29 cellular contexts compared by ENCODE assay signal in genomic region chr7:130367836-130368235, GRCh38. TPM values are rescaled to one million over a fixed set of nuclear protein-coding genes. Genes with fewer than 3 reads are reported as not detected.
DNase-seq lines count a peak whose midpoint lies in the region; ATAC-seq and TF ChIP-seq lines count a peak whose summit lies in the region.
"Had no signal": no experiment of that assay in that cellular context is flagged by ENCODE, and none has a peak within 500 bp of the region (broad histone marks: within the 10 kb centered on the region; RNA-seq: fewer than 3 reads in every experiment).

No MANE protein-coding gene starts in this region.

- peak overlapping the region; percentile 76 for H2AK5ac ChIP-seq in neuronal stem cell (ENCODE audit: low read depth, low read length)

- intact Hi-C loops in uterus (cut with DNase I; ENCODE audit: low total_unique reads), result no loop called here

- H2BK12ac ChIP-seq in neuronal stem cell (ENCODE audit: low read length), result no peak overlapping the region

- no peak for TF ChIP-seq CTCF in Loucy (conservative IDR thresholded peaks at IDR 0.05; ENCODE audit: low read length)
- TF ChIP-seq CTCF in brain (conservative IDR thresholded peaks at IDR 0.05), result no peak
- no peak for TF ChIP-seq CTCF in uterus (IDR thresholded peaks at IDR 0.05)

- no peak overlapping the region for H4K91ac ChIP-seq in neuronal stem cell (ENCODE audit: low read depth, low read length, poor library complexity)

- no peaks in the 10 kb centered on the region for H3K79me2 ChIP-seq in Loucy (ENCODE audit: insufficient read depth, low read length)

- H3K4me2 ChIP-seq in Loucy (ENCODE audit: low read depth, low read length, poor library complexity, severe bottlenecking) (peak overlapping the region; percentile 37), neuronal stem cell (ENCODE audit: insufficient read depth, low read length, poor library complexity, severe bottlenecking) (no peak overlapping the region)
- H3K4me2 ChIP-seq: neural progenitor cell had no signal

- H3K18ac ChIP-seq in neuronal stem cell (ENCODE audit: low read length), result no peak overlapping the region

- peak overlapping the region in 3 of 4 donors; percentile 82 to 94 (median 86) for H3K4me3 Mint-ChIP-seq in CD4-positive, CD25-positive, alpha-beta regulatory T cell
- H3K4me3 Mint-ChIP-seq in brain (no peak overlapping the region), immature natural killer cell (no peak overlapping the region)
- H3K4me3 Mint-ChIP-seq: activated CD4-positive, alpha-beta T cell treated with anti-CD3 and anti-CD28 coated beads for 36 hours; activated T-cell treated with anti-CD3 and anti-CD28 coated beads, Interleukin-2, amount 50 U/mL, for 4 hours; HFFc6; stimulated activated naive B cell treated with anti-CD40 and anti-IgM and Interleukin-4, amounts not matched to agents 10 μg/mL and 1 μg/mL and 100 μg/mL, for 72 hours had no signal

- no peak overlapping the region for H2BK120ac ChIP-seq in neuronal stem cell (ENCODE audit: low read depth, low read length)

- peak overlapping the region; percentile 47 for H3K4me3 ChIP-seq in CD4-positive, CD25-positive, alpha-beta regulatory T cell (ENCODE audit: low read depth, low read length)
- H3K4me3 ChIP-seq in Loucy (ENCODE audit: low read length, poor library complexity, severe bottlenecking) (no peak overlapping the region), neuronal stem cell (ENCODE audit: low read length in 2 of 2) (no peak overlapping the region), uterus (no peak overlapping the region)
- H3K4me3 ChIP-seq: breast epithelium, coronary artery, GM23248, lower lobe of right lung, neural progenitor cell, SK-N-MC, thyroid gland had no signal

- H3K14ac ChIP-seq in neuronal stem cell (ENCODE audit: low read length), result peak overlapping the region; percentile 66

- no peak overlapping the region for H3K4ac ChIP-seq in neuronal stem cell (ENCODE audit: low read length)

- no peaks in the 10 kb centered on the region for H3K27me3 Mint-ChIP-seq in CD4-positive, CD25-positive, alpha-beta regulatory T cell
- H3K27me3 Mint-ChIP-seq in brain (no peaks in the 10 kb centered on the region), immature natural killer cell (ENCODE audit: low read depth in 3 of 3) (peaks cover 0 to 2% (median 0%) of the 10 kb centered on the region in 3 donors)
- H3K27me3 Mint-ChIP-seq: activated CD4-positive, alpha-beta T cell treated with anti-CD3 and anti-CD28 coated beads for 36 hours; stimulated activated naive B cell treated with anti-CD40 and anti-IgM and Interleukin-4, amounts not matched to agents 10 μg/mL and 1 μg/mL and 100 μg/mL, for 72 hours had no signal

- no peak for TF ChIP-seq POLR2A in uterus (IDR thresholded peaks at IDR 0.05)

- peak overlapping the region; percentile 45 for H2BK15ac ChIP-seq in neuronal stem cell (ENCODE audit: low read length)

- no peaks in the 10 kb centered on the region for H3K9me2 ChIP-seq in Loucy (replicated peaks; ENCODE audit: low read depth, low read length)

- no peak overlapping the region for H4K8ac ChIP-seq in neuronal stem cell (ENCODE audit: low read depth, low read length)

- peak overlapping the region; percentile 38 to 92 (median 73) for H3K27ac Mint-ChIP-seq in CD4-positive, CD25-positive, alpha-beta regulatory T cell
- H3K27ac Mint-ChIP-seq in brain, result peak overlapping the region in 3 of 5 experiments; percentile 89 to 99 (median 96)
- H3K27ac Mint-ChIP-seq in immature natural killer cell, result no peak overlapping the region
- H3K27ac Mint-ChIP-seq: HFFc6; stimulated activated naive B cell treated with anti-CD40 and anti-IgM and Interleukin-4, amounts not matched to agents 10 μg/mL and 1 μg/mL and 100 μg/mL, for 72 hours had no signal

- H3K9me3 ChIP-seq in CD4-positive, CD25-positive, alpha-beta regulatory T cell (ENCODE audit: control insufficient read depth in 2 of 2, low read length in 2 of 2), result no peaks in the 10 kb centered on the region
- no peaks in the 10 kb centered on the region for H3K9me3 ChIP-seq in Loucy (ENCODE audit: insufficient read depth, low read depth, low read length)
- H3K9me3 ChIP-seq in neuronal stem cell (replicated peaks in 1 of 2; ENCODE audit: control insufficient read depth in 2 of 2, insufficient read depth in 1 of 2, low read depth in 1 of 2, low read length in 2 of 2), result peaks cover 2 to 6% of the 10 kb centered on the region in 2 donors
- H3K9me3 ChIP-seq in uterus, result no peaks in the 10 kb centered on the region
- H3K9me3 ChIP-seq: breast epithelium, lower lobe of right lung, thyroid gland had no signal

- no peaks in the 10 kb centered on the region for H3K79me1 ChIP-seq in neuronal stem cell (ENCODE audit: low read depth, low read length)

- H3K4me1 ChIP-seq in CD4-positive, CD25-positive, alpha-beta regulatory T cell (ENCODE audit: control insufficient read depth, insufficient read depth, low read length, poor library complexity, severe bottlenecking), result peaks cover 33% of the 10 kb centered on the region
- peaks cover 35% of the 10 kb centered on the region for H3K4me1 ChIP-seq in Loucy (ENCODE audit: insufficient read depth, low read length, poor library complexity, severe bottlenecking)
- peaks cover 6 to 11% of the 10 kb centered on the region in 2 donors for H3K4me1 ChIP-seq in neuronal stem cell (ENCODE audit: control insufficient read depth in 2 of 2, insufficient read depth in 1 of 2, low read depth in 1 of 2, low read length in 2 of 2)
- peaks cover 5% of the 10 kb centered on the region in 2 donors for H3K4me1 ChIP-seq in uterus

- H3K9me3 Mint-ChIP-seq in CD4-positive, CD25-positive, alpha-beta regulatory T cell, result peaks cover 0 to 3% (median 0%) of the 10 kb centered on the region in 7 donors
- H3K9me3 Mint-ChIP-seq in brain (peaks cover 0 to 6% (median 4%) of the 10 kb centered on the region in 5 experiments), immature natural killer cell (peaks cover 0 to 1% (median 0%) of the 10 kb centered on the region in 6 donors)
- H3K9me3 Mint-ChIP-seq: activated T-cell treated with anti-CD3 and anti-CD28 coated beads, Interleukin-2, amount 50 U/mL, for 4 hours; effector memory CD8-positive, alpha-beta T cell; HFFc6; stimulated activated naive B cell treated with anti-CD40 and anti-IgM and Interleukin-4, amounts not matched to agents 10 μg/mL and 1 μg/mL and 100 μg/mL, for 72 hours; T-helper 1 cell treated with Interleukin-12 subunit alpha and Interleukin-12 subunit beta and Interleukin-4 antibody, amounts not matched to agents 30 μg/mL and 1 μg/mL, for 36 hours had no signal

- DNase-seq in CD4-positive, CD25-positive, alpha-beta regulatory T cell, result no peak
- DNase-seq in neuronal stem cell (ENCODE audit: low spot score) (no peak), uterus (no peak), AML-193 (lab: John Stamatoyannopoulos, UW) (no peak), immature natural killer cell (no peak)
- DNase-seq: activated T-cell treated with anti-CD3 and anti-CD28 coated beads, Interleukin-2, amount 50 U/mL, for 4 hours; amniotic stem cell; effector memory CD8-positive, alpha-beta T cell; erythroblast; GM23248; head of caudate nucleus; HFFc6; kidney; lower lobe of right lung; NCI-H1417 treated with DMSO at 0.1 percent for 48 hours; NCI-H2081 treated with DMSO at 0.1 percent for 48 hours; NCI-H345; NCI-H774; stimulated activated naive B cell treated with anti-CD40 and anti-IgM and Interleukin-4, amounts not matched to agents 10 μg/mL and 1 μg/mL and 100 μg/mL, for 72 hours; thyroid gland had no signal

- H3K36me3 ChIP-seq in CD4-positive, CD25-positive, alpha-beta regulatory T cell (ENCODE audit: control insufficient read depth, insufficient read depth, low read length), result no peaks in the 10 kb centered on the region
- no peaks in the 10 kb centered on the region for H3K36me3 ChIP-seq in Loucy (ENCODE audit: insufficient read depth, low read length)
- no peaks in the 10 kb centered on the region for H3K36me3 ChIP-seq in neuronal stem cell (replicated peaks in 1 of 2; ENCODE audit: control insufficient read depth in 2 of 2, insufficient read depth in 2 of 2, low read length in 2 of 2)
- H3K36me3 ChIP-seq in uterus, result no peaks in the 10 kb centered on the region
- H3K36me3 ChIP-seq: breast epithelium, lower lobe of right lung, neural progenitor cell, thyroid gland had no signal

- H3K9ac ChIP-seq in Loucy (ENCODE audit: low read depth, low read length, poor library complexity, severe bottlenecking), result no peak overlapping the region
- H3K9ac ChIP-seq in neuronal stem cell (ENCODE audit: low read depth, low read length, poor library complexity), result no peak overlapping the region
- H3K9ac ChIP-seq: GM23248, neural progenitor cell had no signal

- ATAC-seq in CD4-positive, CD25-positive, alpha-beta regulatory T cell (ENCODE audit: low read depth in 2 of 2), result no peak
- ATAC-seq: activated CD4-positive, alpha-beta T cell treated with anti-CD3 and anti-CD28 coated beads for 36 hours; activated T-cell treated with anti-CD3 and anti-CD28 coated beads, Interleukin-2, amount 50 U/mL, for 4 hours; lower lobe of right lung; sciatic nerve; stimulated activated naive B cell treated with anti-CD40 and anti-IgM and Interleukin-4, amounts not matched to agents 10 μg/mL and 1 μg/mL and 100 μg/mL, for 72 hours had no signal

- peak overlapping the region; percentile 71 for H3K27ac ChIP-seq in CD4-positive, CD25-positive, alpha-beta regulatory T cell (ENCODE audit: insufficient read depth, low read length, poor library complexity, severe bottlenecking)
- no peak overlapping the region for H3K27ac ChIP-seq in neuronal stem cell (replicated peaks; ENCODE audit: low read length)
- no peak overlapping the region for H3K27ac ChIP-seq in uterus
- H3K27ac ChIP-seq: coronary artery, GM23248, neural progenitor cell, SK-N-MC, thyroid gland had no signal

- no peak overlapping the region; the same call in 1 of the 2 replicates for H2AFZ ChIP-seq in Loucy (ENCODE audit: low read length)
- H2AFZ ChIP-seq in neuronal stem cell (ENCODE audit: low read length), result peak overlapping the region; percentile 25
- H2AFZ ChIP-seq: GM23248, neural progenitor cell had no signal

- WGBS in neuronal stem cell (ENCODE audit: extremely low coverage in 2 of 2, insufficient read length in 2 of 2, insufficient replicate concordance in 1 of 2), 2 donors, result no CpG with 5 or more reads among the region's 5 CpGs

- peak overlapping the region; percentile 13 for H3K23ac ChIP-seq in neuronal stem cell (ENCODE audit: low read depth, low read length, poor library complexity)

- H3K36me3 Mint-ChIP-seq in CD4-positive, CD25-positive, alpha-beta regulatory T cell, result peaks cover 4% of the 10 kb centered on the region
- no peaks in the 10 kb centered on the region for H3K36me3 Mint-ChIP-seq in brain
- peaks cover 0 to 4% (median 0%) of the 10 kb centered on the region in 3 donors for H3K36me3 Mint-ChIP-seq in immature natural killer cell
- H3K36me3 Mint-ChIP-seq: stimulated activated naive B cell treated with anti-CD40 and anti-IgM and Interleukin-4, amounts not matched to agents 10 μg/mL and 1 μg/mL and 100 μg/mL, for 72 hours had no signal

- H4K20me1 ChIP-seq in Loucy (ENCODE audit: insufficient read depth, low read length, poor library complexity, severe bottlenecking), result no peaks in the 10 kb centered on the region

- peak overlapping the region; percentile 10 for H2BK5ac ChIP-seq in neuronal stem cell (ENCODE audit: low read length)

- no peaks in the 10 kb centered on the region for H3F3A ChIP-seq in Loucy (ENCODE audit: low read depth)

- no peaks in the 10 kb centered on the region for H3K27me3 ChIP-seq in CD4-positive, CD25-positive, alpha-beta regulatory T cell (ENCODE audit: control insufficient read depth, insufficient read depth, low read length)
- no peaks in the 10 kb centered on the region for H3K27me3 ChIP-seq in Loucy (ENCODE audit: insufficient read depth, low read length, poor library complexity, severe bottlenecking)
- no peaks in the 10 kb centered on the region for H3K27me3 ChIP-seq in neuronal stem cell (ENCODE audit: control insufficient read depth in 3 of 3, insufficient read depth in 3 of 3, low read depth in 1 of 3, low read length in 3 of 3)
- no peaks in the 10 kb centered on the region for H3K27me3 ChIP-seq in uterus
- H3K27me3 ChIP-seq: breast epithelium, neural progenitor cell, thyroid gland had no signal

- peaks cover 6 to 62% (median 28%) of the 10 kb centered on the region in 4 donors for H3K4me1 Mint-ChIP-seq in CD4-positive, CD25-positive, alpha-beta regulatory T cell
- H3K4me1 Mint-ChIP-seq in brain, result peaks cover 88% of the 10 kb centered on the region
- peaks cover 0 to 4% of the 10 kb centered on the region in 2 donors for H3K4me1 Mint-ChIP-seq in immature natural killer cell
- H3K4me1 Mint-ChIP-seq: stimulated activated naive B cell treated with anti-CD40 and anti-IgM and Interleukin-4, amounts not matched to agents 10 μg/mL and 1 μg/mL and 100 μg/mL, for 72 hours had no signal

RNA-seq across cellular contexts. Expression of gene CPA1, which starts 12.5 kb away (rescaled TPM):
- total RNA-seq in CD4-positive, CD25-positive, alpha-beta regulatory T cell, result not detected
- polyA plus RNA-seq in CD4-positive, CD25-positive, alpha-beta regulatory T cell, result under 1 TPM in 1 of 4 donors, not detected in 3; 0.25 TPM
- polyA plus RNA-seq in brain (ENCODE audit: insufficient read depth, low read depth, low replicate concordance) (not detected), immature natural killer cell (not detected)
- 0.22 TPM for polyA plus RNA-seq in neuronal stem cell (2013, experiment 1 of 2)
- 0.08 TPM for polyA plus RNA-seq in neuronal stem cell (2013, experiment 2 of 2)
- total RNA-seq in uterus, result 1 to 10 TPM in 1 of 4 donors, under 1 TPM in 1, not detected in 2; 0.46 to 3.8 TPM
- total RNA-seq: activated CD4-positive, alpha-beta T cell treated with anti-CD3 and anti-CD28 coated beads for 36 hours; GM23248; HFFc6 had no signal
- polyA plus RNA-seq: GM23248 had no signal

RNA-seq across cellular contexts. Expression of gene CPA5, which starts 23.2 kb away (rescaled TPM):
- total RNA-seq in CD4-positive, CD25-positive, alpha-beta regulatory T cell, result 4.3 TPM
- 10 to 100 TPM; 23.6 to 86.2 (median 61.0) TPM for polyA plus RNA-seq in CD4-positive, CD25-positive, alpha-beta regulatory T cell
- polyA plus RNA-seq in brain (ENCODE audit: insufficient read depth, low read depth, low replicate concordance) (2.3 TPM), immature natural killer cell (not detected)
- 0.11 TPM for polyA plus RNA-seq in neuronal stem cell (2013, experiment 1 of 2)
- polyA plus RNA-seq in neuronal stem cell (2013, experiment 2 of 2), result 0.03 TPM
- total RNA-seq in uterus, result not detected
- total RNA-seq: breast epithelium, GM23248, HFFc6, lower lobe of right lung, sciatic nerve, thyroid gland had no signal

Comparison
In these comparisons a context has a peak if more than half of its experiments do, and no peak if none do; other contexts are left out.
1. H3K27ac Mint-ChIP-seq: peak in CD4-positive, CD25-positive, alpha-beta regulatory T cell (3 of 3) and brain (3 of 5); none in immature natural killer cell (0 of 6).
2. H3K4me3 Mint-ChIP-seq: peak in CD4-positive, CD25-positive, alpha-beta regulatory T cell (3 of 4); none in brain (0 of 5) and immature natural killer cell (0 of 5).